ENCODE assay signal across 20 cellular contexts in genomic region chr12:105477873-105478272, GRCh38.
A peak's percentile ranks its signal among the peaks of the same experiment; 100 is the strongest.
DNase-seq lines count a peak whose midpoint lies in the region; ATAC-seq and TF ChIP-seq lines count a peak whose summit lies in the region.
"Had no signal": no experiment of that assay in that cellular context is flagged by ENCODE, and none has a peak within 500 bp of the region (broad histone marks: within the 10 kb centered on the region; RNA-seq: fewer than 3 reads in every experiment).

No MANE protein-coding gene starts in this region.

- ATAC-seq in GM18858 (IDR thresholded peaks at IDR 0.05; ENCODE audit: unreplicated experiment) = no peak
- ATAC-seq in GM19463 (IDR thresholded peaks at IDR 0.05; ENCODE audit: unreplicated experiment) = no peak
- ATAC-seq: activated naive CD4-positive, alpha-beta T cell treated with anti-CD3 and anti-CD28 coated beads, Interleukin-2, amount 50 U/mL, for 72 hours; esophagus mucosa; GM23338; stimulated activated naive B cell treated with anti-CD40 and anti-IgM and Interleukin-4, amounts not matched to agents 10 μg/mL and 1 μg/mL and 100 μg/mL, for 72 hours; T-helper 17 cell had no signal

- peak overlapping the region; percentile 26 for H3K9ac ChIP-seq in iPS-15b (ENCODE audit: low read depth, low read length)

- peak overlapping the region; percentile 76 for H3K27ac ChIP-seq in WERI-Rb-1
- H3K27ac ChIP-seq: SJCRH30 had no signal

- H3K36me3 ChIP-seq in WERI-Rb-1 (no peaks in the 10 kb centered on the region), iPS-15b (ENCODE audit: control insufficient read depth, insufficient read depth, low read length) (no peaks in the 10 kb centered on the region)
- H3K36me3 ChIP-seq: SJCRH30, uterus had no signal

- H3K27me3 ChIP-seq in WERI-Rb-1 (ENCODE audit: insufficient read depth, low read depth, severe bottlenecking) (no peaks in the 10 kb centered on the region), iPS-15b (ENCODE audit: control insufficient read depth, insufficient read depth, low read length) (no peaks in the 10 kb centered on the region)
- H3K27me3 ChIP-seq: SJCRH30, uterus had no signal

- no peak for TF ChIP-seq CTCF in WERI-Rb-1 (IDR thresholded peaks at IDR 0.05; ENCODE audit: low read depth, low read length)

- DNase-seq in DMS79 (lab: John Stamatoyannopoulos, UW) = peak; percentile 35
- DNase-seq in NCI-H2029 (lab: John Stamatoyannopoulos, UW) = peak; percentile 79
- peak; percentile 61 for DNase-seq in WERI-Rb-1
- DNase-seq in SHP77 treated with DMSO at 0.1 percent for 48 hours (lab: John Stamatoyannopoulos, UW) = no peak
- DNase-seq: activated CD4-positive, alpha-beta T cell treated with anti-CD3 and anti-CD28 coated beads, Interleukin-2, amount 50 U/mL, for 1 hour; effector CD4-positive, alpha-beta T cell; foreskin melanocyte; mesenchymal stem cell; MV-4-11; SJCRH30; stimulated activated CD4-positive, alpha-beta T cell treated with anti-CD3 and anti-CD28 coated beads, Interleukin-2, amount 100 ng/mL, for 48 hours; stimulated activated naive B cell treated with anti-CD40 and anti-IgM and Interleukin-4, amounts not matched to agents 10 μg/mL and 1 μg/mL and 100 μg/mL, for 72 hours; T-helper 17 cell had no signal

- no peak overlapping the region for H3K4me3 ChIP-seq in WERI-Rb-1 (ENCODE audit: low read depth, low read length)
- H3K4me3 ChIP-seq in iPS-15b (ENCODE audit: low read depth, low read length) = no peak overlapping the region
- H3K4me3 ChIP-seq: GM23338, SJCRH30, uterus had no signal

- H3K9me3 ChIP-seq in WERI-Rb-1 (ENCODE audit: severe bottlenecking) (no peaks in the 10 kb centered on the region), iPS-15b (ENCODE audit: control insufficient read depth, insufficient read depth, low read length) (no peaks in the 10 kb centered on the region)
- H3K9me3 ChIP-seq: SJCRH30, uterus had no signal

- H3K4me1 ChIP-seq in iPS-15b (ENCODE audit: control insufficient read depth, insufficient read depth, low read length) = peaks cover 12% of the 10 kb centered on the region
- H3K4me1 ChIP-seq: SJCRH30, uterus had no signal
